Comparison of ENCODE assay signal across 7 cellular contexts in the genomic region with DNA sequence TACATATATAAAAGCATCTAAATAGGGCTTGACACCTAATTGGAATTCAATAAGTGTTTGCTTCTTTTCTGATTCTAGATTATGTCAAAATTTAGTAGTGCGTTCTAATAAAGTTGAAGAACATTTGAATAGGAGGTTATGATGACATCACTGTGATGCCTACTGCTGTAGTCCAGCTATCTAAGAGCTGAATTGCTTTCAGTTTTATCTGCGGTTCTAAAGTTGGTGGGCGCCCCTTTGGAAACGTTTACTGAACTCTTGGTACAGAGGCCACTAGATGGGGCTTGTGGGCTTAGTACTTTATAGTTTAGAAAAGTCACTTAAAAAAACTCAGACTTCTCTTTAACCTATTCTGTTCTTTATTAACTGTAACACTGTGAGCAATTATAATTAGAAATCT.
DNase-seq lines count a peak whose midpoint lies in the region; ATAC-seq and TF ChIP-seq lines count a peak whose summit lies in the region.

No MANE protein-coding gene starts in this region.

- intact Hi-C loops in Panc1 (cut with micrococcal nuclease; ENCODE audit: unreplicated experiment): no loop called here

- no peaks in the 10 kb centered on the region for H3K4me1 ChIP-seq in Panc1 (ENCODE audit: control insufficient read depth, insufficient read depth, low read length)

- no peaks in the 10 kb centered on the region for H3K9me3 Mint-ChIP-seq in stimulated activated naive B cell treated with anti-CD40 and anti-IgM and Interleukin-4, amounts not matched to agents 10 μg/mL and 1 μg/mL and 100 μg/mL, for 72 hours
- peaks cover 3% of the 10 kb centered on the region for H3K9me3 Mint-ChIP-seq in stimulated activated memory B cell treated with anti-CD40 and anti-IgM and Interleukin-4, amounts not matched to agents 10 μg/mL and 1 μg/mL and 100 μg/mL, for 72 hours

- no peaks in the 10 kb centered on the region for H3K27me3 ChIP-seq in Panc1 (ENCODE audit: control insufficient read depth, insufficient read depth, low read length)

- DNase-seq in GM13976 (ENCODE audit: low spot score) (peak; percentile 21), HuH-7.5 (ENCODE audit: low spot score) (peak; percentile 3), Panc1 (ENCODE audit: low read depth, low spot score) (no peak), fibroblast of the aortic adventitia (ENCODE audit: low read depth) (peak; percentile 67)
- no peak for DNase-seq in stimulated activated naive B cell treated with anti-CD40 and anti-IgM and Interleukin-4, amounts not matched to agents 10 μg/mL and 1 μg/mL and 100 μg/mL, for 72 hours

- ATAC-seq in Panc1 (no peak), HG03280 (IDR thresholded peaks at IDR 0.05; ENCODE audit: unreplicated experiment) (no peak)
- peak; percentile 39 to 47 for ATAC-seq in stimulated activated naive B cell treated with anti-CD40 and anti-IgM and Interleukin-4, amounts not matched to agents 10 μg/mL and 1 μg/mL and 100 μg/mL, for 72 hours (replicated peaks)
- ATAC-seq in stimulated activated memory B cell treated with anti-CD40 and anti-IgM and Interleukin-4, amounts not matched to agents 10 μg/mL and 1 μg/mL and 100 μg/mL, for 72 hours: no peak

- in situ Hi-C loops in GM13976 (cut with MboI; ENCODE audit: low sequenced_read_pairs, unreplicated experiment): no loop called here
- in situ Hi-C loops in Panc1 (cut with HindIII; ENCODE audit: low pct_unique_long_range_greater_than_20kb, low sequenced_read_pairs): no loop called here

- no peaks in the 10 kb centered on the region for H3K36me3 ChIP-seq in Panc1 (ENCODE audit: control insufficient read depth, insufficient read depth, low read length)

- H3K27me3 Mint-ChIP-seq in stimulated activated naive B cell treated with anti-CD40 and anti-IgM and Interleukin-4, amounts not matched to agents 10 μg/mL and 1 μg/mL and 100 μg/mL, for 72 hours: no peaks in the 10 kb centered on the region
- no peaks in the 10 kb centered on the region for H3K27me3 Mint-ChIP-seq in stimulated activated memory B cell treated with anti-CD40 and anti-IgM and Interleukin-4, amounts not matched to agents 10 μg/mL and 1 μg/mL and 100 μg/mL, for 72 hours

- no peak overlapping the region for H3K27ac ChIP-seq in Panc1 (ENCODE audit: low read length)

- no peak overlapping the region for H3K4me3 Mint-ChIP-seq in stimulated activated naive B cell treated with anti-CD40 and anti-IgM and Interleukin-4, amounts not matched to agents 10 μg/mL and 1 μg/mL and 100 μg/mL, for 72 hours
- H3K4me3 Mint-ChIP-seq in stimulated activated memory B cell treated with anti-CD40 and anti-IgM and Interleukin-4, amounts not matched to agents 10 μg/mL and 1 μg/mL and 100 μg/mL, for 72 hours: no peak overlapping the region

- H3K4me1 Mint-ChIP-seq in stimulated activated naive B cell treated with anti-CD40 and anti-IgM and Interleukin-4, amounts not matched to agents 10 μg/mL and 1 μg/mL and 100 μg/mL, for 72 hours: no peaks in the 10 kb centered on the region
- no peaks in the 10 kb centered on the region for H3K4me1 Mint-ChIP-seq in stimulated activated memory B cell treated with anti-CD40 and anti-IgM and Interleukin-4, amounts not matched to agents 10 μg/mL and 1 μg/mL and 100 μg/mL, for 72 hours

- no peak overlapping the region for H3K27ac Mint-ChIP-seq in stimulated activated naive B cell treated with anti-CD40 and anti-IgM and Interleukin-4, amounts not matched to agents 10 μg/mL and 1 μg/mL and 100 μg/mL, for 72 hours
- H3K27ac Mint-ChIP-seq in stimulated activated memory B cell treated with anti-CD40 and anti-IgM and Interleukin-4, amounts not matched to agents 10 μg/mL and 1 μg/mL and 100 μg/mL, for 72 hours: no peak overlapping the region

- TF ChIP-seq CTCF in GM13976 (IDR thresholded peaks at IDR 0.05; ENCODE audit: borderline replicate concordance, control extremely low read depth, extremely low read depth, insufficient read depth, missing control alignments): no peak
- peak; percentile 48; the same call in 1 of the 2 replicates for TF ChIP-seq CTCF in Panc1 (IDR thresholded peaks at IDR 0.05)
- peak; percentile 55 for TF ChIP-seq CTCF in fibroblast of the aortic adventitia (IDR thresholded peaks at IDR 0.05; ENCODE audit: insufficient read depth, low read length)

- H3K4me3 ChIP-seq in Panc1 (ENCODE audit: low read depth in 2 of 2, low read length in 2 of 2) (no peak overlapping the region), fibroblast of the aortic adventitia (ENCODE audit: low read depth, low read length) (no peak overlapping the region)

- CTCF ChIA-PET in Panc1 (lab: Charles Lee): interaction anchor here (0.7 to 0.8 kb wide), 2 partner anchors 182 to 1325 kb away, joined by 3 to 5 read pairs; no protein-coding TSS in a partner anchor

- POLR2A ChIA-PET in Panc1 (lab: Charles Lee): no interaction called here

- H3K9me3 ChIP-seq in Panc1 (ENCODE audit: control insufficient read depth, insufficient read depth, low read depth, low read length): no peaks in the 10 kb centered on the region

- H3K36me3 Mint-ChIP-seq in stimulated activated naive B cell treated with anti-CD40 and anti-IgM and Interleukin-4, amounts not matched to agents 10 μg/mL and 1 μg/mL and 100 μg/mL, for 72 hours: no peaks in the 10 kb centered on the region
- no peaks in the 10 kb centered on the region for H3K36me3 Mint-ChIP-seq in stimulated activated memory B cell treated with anti-CD40 and anti-IgM and Interleukin-4, amounts not matched to agents 10 μg/mL and 1 μg/mL and 100 μg/mL, for 72 hours

- no TSS peak for BruUV-seq in Panc1 (replicated peaks; lab: Mats Ljungman, UMichigan)

Comparison
In these comparisons a context has a peak if more than half of its experiments do, and no peak if none do; other contexts are left out.
1. DNase-seq: peak in GM13976 (single experiment), HuH-7.5 (single experiment) and fibroblast of the aortic adventitia (single experiment); none in Panc1 (single experiment) and stimulated activated naive B cell treated with anti-CD40 and anti-IgM and Interleukin-4, amounts not matched to agents 10 μg/mL and 1 μg/mL and 100 μg/mL, for 72 hours (single experiment).
2. ATAC-seq: peak in stimulated activated naive B cell treated with anti-CD40 and anti-IgM and Interleukin-4, amounts not matched to agents 10 μg/mL and 1 μg/mL and 100 μg/mL, for 72 hours (2 of 2); none in Panc1 (single experiment), HG03280 (single experiment) and stimulated activated memory B cell treated with anti-CD40 and anti-IgM and Interleukin-4, amounts not matched to agents 10 μg/mL and 1 μg/mL and 100 μg/mL, for 72 hours (single experiment).